8 cellular contexts compared by ENCODE assay signal in genomic region chr7:73556208-73557107, GRCh38. TPM values are rescaled to one million over a fixed set of nuclear protein-coding genes. Genes with fewer than 3 reads are reported as not detected.
DNase-seq lines count a peak whose midpoint lies in the region; ATAC-seq and TF ChIP-seq lines count a peak whose summit lies in the region.

No MANE protein-coding gene starts in this region.

- ATAC-seq in activated naive CD8-positive, alpha-beta T cell treated with anti-CD3 and anti-CD28 coated beads, Interleukin-2, amount 10 ng/mL, durations not matched to agents 7 days and 5 days (ENCODE audit: low read depth) = no peak
- ATAC-seq in left lung (no peak), HG03045 (IDR thresholded peaks at IDR 0.05; ENCODE audit: unreplicated experiment) (no peak), HG02970 (IDR thresholded peaks at IDR 0.05; ENCODE audit: low FRiP score, unreplicated experiment) (no peak)

- no peak for DNase-seq in activated T-cell treated with anti-CD3 and anti-CD28 coated beads, Interleukin-2, amount 50 U/mL, for 24 hours
- DNase-seq in activated T-cell treated with anti-CD3 and anti-CD28 coated beads for 4 hours = no peak
- no peak for DNase-seq in activated naive CD8-positive, alpha-beta T cell treated with anti-CD3 and anti-CD28 coated beads, Interleukin-2, amount 10 ng/mL, durations not matched to agents 7 days and 5 days
- no peak for DNase-seq in left lung
- no peak for DNase-seq in tibial nerve (ENCODE audit: low spot score in 2 of 2)
- DNase-seq in stimulated activated CD4-positive, alpha-beta T cell treated with anti-CD3 and anti-CD28 coated beads, Interleukin-2, amount 100 ng/mL, for 24 hours = no peak

- H3K27ac ChIP-seq in left lung = peak overlapping the region; percentile 97
- peak overlapping the region; percentile 98 to 100 (median 100) for H3K27ac ChIP-seq in tibial nerve

- 14 to 18% methylated on average over 28 of the region's 28 CpGs for WGBS in tibial nerve, 2 donors

- H3K4me1 ChIP-seq in left lung = peaks cover 14 to 37% of the 10 kb centered on the region in 2 donors
- peaks cover 0 to 35% (median 16%) of the 10 kb centered on the region in 4 donors for H3K4me1 ChIP-seq in tibial nerve

- no peaks in the 10 kb centered on the region for H3K27me3 Mint-ChIP-seq in activated T-cell treated with anti-CD3 and anti-CD28 coated beads, Interleukin-2, amount 50 U/mL, for 24 hours
- H3K27me3 Mint-ChIP-seq in activated naive CD8-positive, alpha-beta T cell treated with anti-CD3 and anti-CD28 coated beads, Interleukin-2, amount 10 ng/mL, durations not matched to agents 7 days and 5 days = no peaks in the 10 kb centered on the region

- H3K27me3 ChIP-seq in left lung = no peaks in the 10 kb centered on the region
- H3K27me3 ChIP-seq in tibial nerve = no peaks in the 10 kb centered on the region

- no peak for TF ChIP-seq EP300 in tibial nerve (IDR thresholded peaks at IDR 0.05)

- H3K4me1 Mint-ChIP-seq in activated T-cell treated with anti-CD3 and anti-CD28 coated beads, Interleukin-2, amount 50 U/mL, for 24 hours (ENCODE audit: low read depth) = peaks cover 45% of the 10 kb centered on the region
- H3K4me1 Mint-ChIP-seq in activated naive CD8-positive, alpha-beta T cell treated with anti-CD3 and anti-CD28 coated beads, Interleukin-2, amount 10 ng/mL, durations not matched to agents 7 days and 5 days = peaks cover 31% of the 10 kb centered on the region

- POLR2A ChIA-PET in activated naive CD8-positive, alpha-beta T cell treated with anti-CD3 and anti-CD28 coated beads, Interleukin-2, amount 10 ng/mL, durations not matched to agents 7 days and 5 days (lab: Charles Lee) = interaction anchor here (0.5 to 4.8 kb wide), 10 partner anchors 9 to 449 kb away, joined by 3 to 30 read pairs (median 7); partner anchors contain the start of genes ABHD11, BAZ1B and TBL2

- H3K36me3 ChIP-seq in left lung = peaks cover 0 to 29% of the 10 kb centered on the region in 2 donors
- peaks cover 0 to 29% (median 4%) of the 10 kb centered on the region in 3 donors for H3K36me3 ChIP-seq in tibial nerve

- H3K9me3 Mint-ChIP-seq in activated T-cell treated with anti-CD3 and anti-CD28 coated beads, Interleukin-2, amount 50 U/mL, for 24 hours = no peaks in the 10 kb centered on the region
- no peaks in the 10 kb centered on the region for H3K9me3 Mint-ChIP-seq in activated naive CD8-positive, alpha-beta T cell treated with anti-CD3 and anti-CD28 coated beads, Interleukin-2, amount 10 ng/mL, durations not matched to agents 7 days and 5 days

- H3K9me3 ChIP-seq in left lung = no peaks in the 10 kb centered on the region
- H3K9me3 ChIP-seq in tibial nerve = no peaks in the 10 kb centered on the region

- peaks cover 47% of the 10 kb centered on the region for H3K36me3 Mint-ChIP-seq in activated T-cell treated with anti-CD3 and anti-CD28 coated beads, Interleukin-2, amount 50 U/mL, for 24 hours (ENCODE audit: low read depth)
- H3K36me3 Mint-ChIP-seq in activated naive CD8-positive, alpha-beta T cell treated with anti-CD3 and anti-CD28 coated beads, Interleukin-2, amount 10 ng/mL, durations not matched to agents 7 days and 5 days = peaks cover 13% of the 10 kb centered on the region

- TF ChIP-seq CTCF in left lung (IDR thresholded peaks at IDR 0.05) = no peak
- TF ChIP-seq CTCF in tibial nerve (IDR thresholded peaks at IDR 0.05) = no peak

- H3K4me3 ChIP-seq in left lung (peak overlapping the region; percentile 55 to 77), tibial nerve (peak overlapping the region; percentile 79 to 95 (median 91))

- intact Hi-C loops in left lung (cut with DNase I) = no loop called here

- H3K4me3 Mint-ChIP-seq in activated T-cell treated with anti-CD3 and anti-CD28 coated beads, Interleukin-2, amount 50 U/mL, for 24 hours = peak overlapping the region; percentile 90
- peak overlapping the region; percentile 89 for H3K4me3 Mint-ChIP-seq in activated naive CD8-positive, alpha-beta T cell treated with anti-CD3 and anti-CD28 coated beads, Interleukin-2, amount 10 ng/mL, durations not matched to agents 7 days and 5 days

- peak overlapping the region; percentile 89 for H3K27ac Mint-ChIP-seq in activated T-cell treated with anti-CD3 and anti-CD28 coated beads, Interleukin-2, amount 50 U/mL, for 24 hours
- peak overlapping the region; percentile 86 for H3K27ac Mint-ChIP-seq in activated naive CD8-positive, alpha-beta T cell treated with anti-CD3 and anti-CD28 coated beads, Interleukin-2, amount 10 ng/mL, durations not matched to agents 7 days and 5 days

- peak in 1 of 2 donors; percentile 16 for TF ChIP-seq POLR2A in tibial nerve (IDR thresholded peaks at IDR 0.05)

RNA-seq across cellular contexts. Expression of gene BCL7B, which starts 1.0 kb away (rescaled TPM):
- 10 to 100 TPM; 64.1 to 71.9 TPM for total RNA-seq in activated naive CD8-positive, alpha-beta T cell treated with anti-CD3 and anti-CD28 coated beads, Interleukin-2, amount 10 ng/mL, durations not matched to agents 7 days and 5 days
- 10 to 100 TPM; 46.0 to 57.8 TPM for total RNA-seq in left lung
- total RNA-seq in tibial nerve = 10 to 100 TPM; 46.1 to 76.2 (median 59.4) TPM

RNA-seq across cellular contexts. Expression of gene TBL2, which starts 21.9 kb away (rescaled TPM):
- total RNA-seq in activated naive CD8-positive, alpha-beta T cell treated with anti-CD3 and anti-CD28 coated beads, Interleukin-2, amount 10 ng/mL, durations not matched to agents 7 days and 5 days = 10 to 100 TPM; 21.3 to 25.0 TPM
- total RNA-seq in left lung (10 to 100 TPM; 29.9 to 38.8 TPM), tibial nerve (10 to 100 TPM; 36.6 to 70.8 (median 49.2) TPM)

RNA-seq across cellular contexts. Expression of gene BAZ1B, which starts 34.4 kb away (rescaled TPM):
- total RNA-seq in activated naive CD8-positive, alpha-beta T cell treated with anti-CD3 and anti-CD28 coated beads, Interleukin-2, amount 10 ng/mL, durations not matched to agents 7 days and 5 days = 10 to 100 TPM; 90.5 to 93.0 TPM
- total RNA-seq in left lung = 10 to 100 TPM; 51.7 to 55.8 TPM
- 10 to 100 TPM; 53.3 to 70.1 (median 63.6) TPM for total RNA-seq in tibial nerve
